Comparison of ENCODE assay signal across 2 cellular contexts in the genomic region with DNA sequence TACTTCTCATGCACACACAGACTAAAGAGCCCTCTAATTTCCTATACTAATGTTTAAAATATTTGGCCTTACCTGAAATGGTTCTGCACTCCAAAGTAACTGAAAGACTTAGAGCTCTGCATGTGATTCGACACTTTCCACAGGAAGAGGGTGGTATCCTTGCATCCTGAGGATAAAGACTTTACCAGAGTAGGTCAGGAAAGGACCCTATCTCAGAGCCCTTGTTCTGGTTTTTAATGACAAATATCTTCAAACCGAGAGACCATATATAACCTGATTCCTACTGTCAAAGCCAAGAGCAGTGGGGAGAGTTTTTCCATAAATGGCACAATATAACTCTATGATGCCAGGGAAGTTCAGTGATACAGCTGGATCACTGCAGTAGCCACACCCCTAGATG.
TF ChIP-seq lines count a peak whose summit lies in the region.

A gene with protein sequence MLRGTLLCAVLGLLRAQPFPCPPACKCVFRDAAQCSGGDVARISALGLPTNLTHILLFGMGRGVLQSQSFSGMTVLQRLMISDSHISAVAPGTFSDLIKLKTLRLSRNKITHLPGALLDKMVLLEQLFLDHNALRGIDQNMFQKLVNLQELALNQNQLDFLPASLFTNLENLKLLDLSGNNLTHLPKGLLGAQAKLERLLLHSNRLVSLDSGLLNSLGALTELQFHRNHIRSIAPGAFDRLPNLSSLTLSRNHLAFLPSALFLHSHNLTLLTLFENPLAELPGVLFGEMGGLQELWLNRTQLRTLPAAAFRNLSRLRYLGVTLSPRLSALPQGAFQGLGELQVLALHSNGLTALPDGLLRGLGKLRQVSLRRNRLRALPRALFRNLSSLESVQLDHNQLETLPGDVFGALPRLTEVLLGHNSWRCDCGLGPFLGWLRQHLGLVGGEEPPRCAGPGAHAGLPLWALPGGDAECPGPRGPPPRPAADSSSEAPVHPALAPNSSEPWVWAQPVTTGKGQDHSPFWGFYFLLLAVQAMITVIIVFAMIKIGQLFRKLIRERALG (minus strand): TSS at position 101 of the 400 bp plus-strand sequence. CDS start 984 bp downstream, outside the sequence.

TF ChIP-seq in GM23338, 12 proteins besides CTCF, POLR2A, EP300 and RAD21 (continues in another document):
- TF ChIP-seq NANOG (IDR thresholded peaks at IDR 0.05; ENCODE audit: borderline replicate concordance) (no peak), EZH2phosphoT487 (IDR thresholded peaks at IDR 0.05; ENCODE audit: unreplicated experiment) (no peak), STAT1 (IDR thresholded peaks at IDR 0.05; ENCODE audit: unreplicated experiment) (no peak), ZNF114 (CRISPR knock-in tag; IDR thresholded peaks at IDR 0.05) (no peak), EZH2 (IDR thresholded peaks at IDR 0.05; ENCODE audit: low read depth, unreplicated experiment) (no peak), CREB1 (CRISPR knock-in tag; IDR thresholded peaks at IDR 0.05; ENCODE audit: low read depth) (no peak), ZNF331 (CRISPR knock-in tag; IDR thresholded peaks at IDR 0.05; ENCODE audit: low read depth) (no peak), JUNB (IDR thresholded peaks at IDR 0.05; ENCODE audit: unreplicated experiment) (no peak), POLR2AphosphoS5 (IDR thresholded peaks at IDR 0.05; ENCODE audit: low read depth) (no peak)
- TF ChIP-seq, protein P1, sequence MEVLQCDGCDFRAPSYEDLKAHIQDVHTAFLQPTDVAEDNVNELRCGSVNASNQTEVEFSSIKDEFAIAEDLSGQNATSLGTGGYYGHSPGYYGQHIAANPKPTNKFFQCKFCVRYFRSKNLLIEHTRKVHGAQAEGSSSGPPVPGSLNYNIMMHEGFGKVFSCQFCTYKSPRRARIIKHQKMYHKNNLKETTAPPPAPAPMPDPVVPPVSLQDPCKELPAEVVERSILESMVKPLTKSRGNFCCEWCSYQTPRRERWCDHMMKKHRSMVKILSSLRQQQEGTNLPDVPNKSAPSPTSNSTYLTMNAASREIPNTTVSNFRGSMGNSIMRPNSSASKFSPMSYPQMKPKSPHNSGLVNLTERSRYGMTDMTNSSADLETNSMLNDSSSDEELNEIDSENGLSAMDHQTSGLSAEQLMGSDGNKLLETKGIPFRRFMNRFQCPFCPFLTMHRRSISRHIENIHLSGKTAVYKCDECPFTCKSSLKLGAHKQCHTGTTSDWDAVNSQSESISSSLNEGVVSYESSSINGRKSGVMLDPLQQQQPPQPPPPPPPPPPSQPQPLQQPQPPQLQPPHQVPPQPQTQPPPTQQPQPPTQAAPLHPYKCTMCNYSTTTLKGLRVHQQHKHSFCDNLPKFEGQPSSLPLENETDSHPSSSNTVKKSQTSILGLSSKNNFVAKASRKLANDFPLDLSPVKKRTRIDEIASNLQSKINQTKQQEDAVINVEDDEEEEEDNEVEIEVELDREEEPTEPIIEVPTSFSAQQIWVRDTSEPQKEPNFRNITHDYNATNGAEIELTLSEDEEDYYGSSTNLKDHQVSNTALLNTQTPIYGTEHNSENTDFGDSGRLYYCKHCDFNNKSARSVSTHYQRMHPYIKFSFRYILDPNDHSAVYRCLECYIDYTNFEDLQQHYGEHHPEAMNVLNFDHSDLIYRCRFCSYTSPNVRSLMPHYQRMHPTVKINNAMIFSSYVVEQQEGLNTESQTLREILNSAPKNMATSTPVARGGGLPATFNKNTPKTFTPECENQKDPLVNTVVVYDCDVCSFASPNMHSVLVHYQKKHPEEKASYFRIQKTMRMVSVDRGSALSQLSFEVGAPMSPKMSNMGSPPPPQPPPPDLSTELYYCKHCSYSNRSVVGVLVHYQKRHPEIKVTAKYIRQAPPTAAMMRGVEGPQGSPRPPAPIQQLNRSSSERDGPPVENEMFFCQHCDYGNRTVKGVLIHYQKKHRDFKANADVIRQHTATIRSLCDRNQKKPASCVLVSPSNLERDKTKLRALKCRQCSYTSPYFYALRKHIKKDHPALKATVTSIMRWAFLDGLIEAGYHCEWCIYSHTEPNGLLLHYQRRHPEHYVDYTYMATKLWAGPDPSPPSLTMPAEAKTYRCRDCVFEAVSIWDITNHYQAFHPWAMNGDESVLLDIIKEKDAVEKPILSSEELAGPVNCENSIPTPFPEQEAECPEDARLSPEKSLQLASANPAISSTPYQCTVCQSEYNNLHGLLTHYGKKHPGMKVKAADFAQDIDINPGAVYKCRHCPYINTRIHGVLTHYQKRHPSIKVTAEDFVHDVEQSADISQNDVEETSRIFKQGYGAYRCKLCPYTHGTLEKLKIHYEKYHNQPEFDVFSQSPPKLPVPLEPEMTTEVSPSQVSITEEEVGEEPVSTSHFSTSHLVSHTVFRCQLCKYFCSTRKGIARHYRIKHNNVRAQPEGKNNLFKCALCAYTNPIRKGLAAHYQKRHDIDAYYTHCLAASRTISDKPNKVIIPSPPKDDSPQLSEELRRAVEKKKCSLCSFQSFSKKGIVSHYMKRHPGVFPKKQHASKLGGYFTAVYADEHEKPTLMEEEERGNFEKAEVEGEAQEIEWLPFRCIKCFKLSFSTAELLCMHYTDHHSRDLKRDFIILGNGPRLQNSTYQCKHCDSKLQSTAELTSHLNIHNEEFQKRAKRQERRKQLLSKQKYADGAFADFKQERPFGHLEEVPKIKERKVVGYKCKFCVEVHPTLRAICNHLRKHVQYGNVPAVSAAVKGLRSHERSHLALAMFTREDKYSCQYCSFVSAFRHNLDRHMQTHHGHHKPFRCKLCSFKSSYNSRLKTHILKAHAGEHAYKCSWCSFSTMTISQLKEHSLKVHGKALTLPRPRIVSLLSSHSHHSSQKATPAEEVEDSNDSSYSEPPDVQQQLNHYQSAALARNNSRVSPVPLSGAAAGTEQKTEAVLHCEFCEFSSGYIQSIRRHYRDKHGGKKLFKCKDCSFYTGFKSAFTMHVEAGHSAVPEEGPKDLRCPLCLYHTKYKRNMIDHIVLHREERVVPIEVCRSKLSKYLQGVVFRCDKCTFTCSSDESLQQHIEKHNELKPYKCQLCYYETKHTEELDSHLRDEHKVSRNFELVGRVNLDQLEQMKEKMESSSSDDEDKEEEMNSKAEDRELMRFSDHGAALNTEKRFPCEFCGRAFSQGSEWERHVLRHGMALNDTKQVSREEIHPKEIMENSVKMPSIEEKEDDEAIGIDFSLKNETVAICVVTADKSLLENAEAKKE (CRISPR knock-in tag; IDR thresholded peaks at IDR 0.05) = no peak
- TF ChIP-seq, protein P2, sequence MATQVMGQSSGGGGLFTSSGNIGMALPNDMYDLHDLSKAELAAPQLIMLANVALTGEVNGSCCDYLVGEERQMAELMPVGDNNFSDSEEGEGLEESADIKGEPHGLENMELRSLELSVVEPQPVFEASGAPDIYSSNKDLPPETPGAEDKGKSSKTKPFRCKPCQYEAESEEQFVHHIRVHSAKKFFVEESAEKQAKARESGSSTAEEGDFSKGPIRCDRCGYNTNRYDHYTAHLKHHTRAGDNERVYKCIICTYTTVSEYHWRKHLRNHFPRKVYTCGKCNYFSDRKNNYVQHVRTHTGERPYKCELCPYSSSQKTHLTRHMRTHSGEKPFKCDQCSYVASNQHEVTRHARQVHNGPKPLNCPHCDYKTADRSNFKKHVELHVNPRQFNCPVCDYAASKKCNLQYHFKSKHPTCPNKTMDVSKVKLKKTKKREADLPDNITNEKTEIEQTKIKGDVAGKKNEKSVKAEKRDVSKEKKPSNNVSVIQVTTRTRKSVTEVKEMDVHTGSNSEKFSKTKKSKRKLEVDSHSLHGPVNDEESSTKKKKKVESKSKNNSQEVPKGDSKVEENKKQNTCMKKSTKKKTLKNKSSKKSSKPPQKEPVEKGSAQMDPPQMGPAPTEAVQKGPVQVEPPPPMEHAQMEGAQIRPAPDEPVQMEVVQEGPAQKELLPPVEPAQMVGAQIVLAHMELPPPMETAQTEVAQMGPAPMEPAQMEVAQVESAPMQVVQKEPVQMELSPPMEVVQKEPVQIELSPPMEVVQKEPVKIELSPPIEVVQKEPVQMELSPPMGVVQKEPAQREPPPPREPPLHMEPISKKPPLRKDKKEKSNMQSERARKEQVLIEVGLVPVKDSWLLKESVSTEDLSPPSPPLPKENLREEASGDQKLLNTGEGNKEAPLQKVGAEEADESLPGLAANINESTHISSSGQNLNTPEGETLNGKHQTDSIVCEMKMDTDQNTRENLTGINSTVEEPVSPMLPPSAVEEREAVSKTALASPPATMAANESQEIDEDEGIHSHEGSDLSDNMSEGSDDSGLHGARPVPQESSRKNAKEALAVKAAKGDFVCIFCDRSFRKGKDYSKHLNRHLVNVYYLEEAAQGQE (IDR thresholded peaks at IDR 0.05; ENCODE audit: unreplicated experiment) = no peak

TF ChIP-seq in GM12878, 131 proteins besides CTCF, POLR2A, EP300 and RAD21:
- no peak for TF ChIP-seq MEF2B (IDR thresholded peaks at IDR 0.05; ENCODE audit: partially characterized antibody, poor library complexity, severe bottlenecking)
- TF ChIP-seq, protein P3, sequence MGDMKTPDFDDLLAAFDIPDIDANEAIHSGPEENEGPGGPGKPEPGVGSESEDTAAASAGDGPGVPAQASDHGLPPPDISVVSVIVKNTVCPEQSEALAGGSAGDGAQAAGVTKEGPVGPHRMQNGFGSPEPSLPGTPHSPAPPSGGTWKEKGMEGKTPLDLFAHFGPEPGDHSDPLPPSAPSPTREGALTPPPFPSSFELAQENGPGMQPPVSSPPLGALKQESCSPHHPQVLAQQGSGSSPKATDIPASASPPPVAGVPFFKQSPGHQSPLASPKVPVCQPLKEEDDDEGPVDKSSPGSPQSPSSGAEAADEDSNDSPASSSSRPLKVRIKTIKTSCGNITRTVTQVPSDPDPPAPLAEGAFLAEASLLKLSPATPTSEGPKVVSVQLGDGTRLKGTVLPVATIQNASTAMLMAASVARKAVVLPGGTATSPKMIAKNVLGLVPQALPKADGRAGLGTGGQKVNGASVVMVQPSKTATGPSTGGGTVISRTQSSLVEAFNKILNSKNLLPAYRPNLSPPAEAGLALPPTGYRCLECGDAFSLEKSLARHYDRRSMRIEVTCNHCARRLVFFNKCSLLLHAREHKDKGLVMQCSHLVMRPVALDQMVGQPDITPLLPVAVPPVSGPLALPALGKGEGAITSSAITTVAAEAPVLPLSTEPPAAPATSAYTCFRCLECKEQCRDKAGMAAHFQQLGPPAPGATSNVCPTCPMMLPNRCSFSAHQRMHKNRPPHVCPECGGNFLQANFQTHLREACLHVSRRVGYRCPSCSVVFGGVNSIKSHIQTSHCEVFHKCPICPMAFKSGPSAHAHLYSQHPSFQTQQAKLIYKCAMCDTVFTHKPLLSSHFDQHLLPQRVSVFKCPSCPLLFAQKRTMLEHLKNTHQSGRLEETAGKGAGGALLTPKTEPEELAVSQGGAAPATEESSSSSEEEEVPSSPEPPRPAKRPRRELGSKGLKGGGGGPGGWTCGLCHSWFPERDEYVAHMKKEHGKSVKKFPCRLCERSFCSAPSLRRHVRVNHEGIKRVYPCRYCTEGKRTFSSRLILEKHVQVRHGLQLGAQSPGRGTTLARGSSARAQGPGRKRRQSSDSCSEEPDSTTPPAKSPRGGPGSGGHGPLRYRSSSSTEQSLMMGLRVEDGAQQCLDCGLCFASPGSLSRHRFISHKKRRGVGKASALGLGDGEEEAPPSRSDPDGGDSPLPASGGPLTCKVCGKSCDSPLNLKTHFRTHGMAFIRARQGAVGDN (IDR thresholded peaks at IDR 0.05) = no peak
